Comparison of ENCODE assay signal across 11 cellular contexts in the genomic region with DNA sequence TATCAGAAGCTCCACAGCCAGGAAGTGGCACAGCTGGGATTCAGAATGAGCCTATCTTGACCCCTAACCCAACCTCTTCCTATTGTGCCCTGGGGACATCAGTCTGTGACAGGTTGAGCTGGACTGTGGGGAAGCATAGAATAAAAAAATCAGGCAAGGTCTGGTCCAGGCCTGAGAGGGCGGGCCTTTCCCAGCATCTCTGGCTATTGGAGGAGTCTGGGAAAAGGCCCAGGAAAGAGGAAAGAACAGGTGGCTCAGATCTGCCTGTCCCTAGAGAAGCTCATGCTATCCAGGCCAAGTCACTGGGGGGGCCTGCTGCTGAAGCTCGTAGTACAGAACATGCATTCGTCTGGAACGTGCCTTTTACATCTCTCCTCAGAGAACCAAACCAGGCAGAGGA.
DNase-seq lines count a peak whose midpoint lies in the region; ATAC-seq lines count a peak whose summit lies in the region.
"Had no signal": no experiment of that assay in that cellular context is flagged by ENCODE, and none has a peak within 500 bp of the region (broad histone marks: within the 10 kb centered on the region; RNA-seq: fewer than 3 reads in every experiment).

No MANE protein-coding gene starts in this region.

- ATAC-seq in HG03135 (IDR thresholded peaks at IDR 0.05; ENCODE audit: unreplicated experiment) (no peak), GM19397 (IDR thresholded peaks at IDR 0.05; ENCODE audit: unreplicated experiment) (no peak)
- ATAC-seq: stimulated activated naive CD8-positive, alpha-beta T cell treated with anti-CD3 and anti-CD28 coated beads, Interleukin-15, amount 100 ng/mL, for 72 hours had no signal

- in situ Hi-C loops in ACHN (cut with HindIII; ENCODE audit: low pct_ligation_motif_present, low pct_unique_long_range_greater_than_20kb, low sequenced_read_pairs) = no loop called here

- DNase-seq in ACHN (peak; percentile 21), NCI-H146 treated with DMSO at 0.1 percent for 48 hours (lab: John Stamatoyannopoulos, UW; ENCODE audit: unreplicated experiment) (peak; percentile 26), cerebellum (ENCODE audit: low spot score) (peak; percentile 90), mucosa of gallbladder (ENCODE audit: low spot score) (peak; percentile 51), NCI-H128 (lab: John Stamatoyannopoulos, UW; ENCODE audit: unreplicated experiment) (no peak), RKO (ENCODE audit: low spot score) (no peak)
- DNase-seq: activated CD4-positive, alpha-beta T cell treated with anti-CD3 and anti-CD28 coated beads for 4 hours; PC-9; stimulated activated naive CD8-positive, alpha-beta T cell treated with anti-CD3 and anti-CD28 coated beads, Interleukin-15, amount 100 ng/mL, for 72 hours had no signal

Comparison
In these comparisons a context has a peak if more than half of its experiments do, and no peak if none do; other contexts are left out.
1. DNase-seq: peak in ACHN (single experiment), NCI-H146 treated with DMSO at 0.1 percent for 48 hours (single experiment), cerebellum (single experiment) and mucosa of gallbladder (single experiment); none in NCI-H128 (single experiment) and RKO (single experiment).